12 cellular contexts compared by ENCODE assay signal in the genomic region with DNA sequence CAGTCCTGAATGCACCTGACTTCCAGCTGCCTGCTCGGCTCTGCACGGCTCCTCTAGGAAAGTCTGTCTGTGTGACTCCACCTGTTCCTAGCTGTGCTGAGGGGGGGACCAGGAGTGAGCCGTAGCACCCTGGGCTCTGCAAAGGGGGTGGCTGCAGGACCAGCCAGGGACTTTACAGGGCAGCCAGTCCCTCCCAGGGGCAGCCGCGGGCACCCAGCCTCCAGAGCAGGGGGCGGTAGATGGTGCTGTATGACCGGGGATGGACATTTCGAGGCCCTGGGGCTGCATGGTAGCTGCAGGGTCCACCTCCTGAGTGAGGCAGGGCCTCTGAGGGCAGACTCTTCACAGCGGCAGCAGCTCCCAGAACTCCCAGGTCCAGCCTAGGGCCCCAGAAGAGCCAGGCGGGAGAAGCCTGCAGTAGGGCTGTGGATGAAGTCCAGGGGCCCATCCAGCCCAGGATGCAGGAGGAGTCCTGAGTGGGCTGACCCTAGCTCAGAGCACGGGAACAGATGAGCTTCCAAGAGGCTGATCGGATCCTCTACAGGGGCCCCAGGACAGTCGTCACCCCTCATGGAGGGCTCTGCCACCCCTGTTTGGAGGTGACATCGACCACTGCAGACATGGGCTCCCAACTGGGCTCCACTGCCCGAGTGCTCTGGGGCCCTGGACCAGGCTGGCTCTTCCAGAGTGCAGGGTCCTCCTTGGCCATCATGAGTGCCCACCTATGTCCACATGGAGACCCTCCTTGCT.
"Had no signal": no experiment of that assay in that cellular context is flagged by ENCODE, and none has a peak within 500 bp of the region (broad histone marks: within the 10 kb centered on the region; RNA-seq: fewer than 3 reads in every experiment).

No MANE protein-coding gene starts in this region.

- ATAC-seq: activated T-helper 17 cell treated with anti-CD3 and anti-CD28 coated beads, Interleukin-2, amount 50 U/mL, for 72 hours; naive thymus-derived CD4-positive, alpha-beta T cell had no signal

- H3K36me3 ChIP-seq: heart left ventricle, thoracic aorta had no signal

- H3K27me3 Mint-ChIP-seq: activated CD4-positive, alpha-beta memory T cell treated with anti-CD3 and anti-CD28 coated beads, Interleukin-2, amount 10 ng/mL, durations not matched to agents 7 days and 5 days; activated T-helper 17 cell treated with anti-CD3 and anti-CD28 coated beads, Interleukin-2, amount 50 U/mL, for 72 hours had no signal

- H3K27ac ChIP-seq: heart left ventricle, stomach, thoracic aorta had no signal

- H3K27ac Mint-ChIP-seq: activated CD4-positive, alpha-beta memory T cell treated with anti-CD3 and anti-CD28 coated beads, Interleukin-2, amount 10 ng/mL, durations not matched to agents 7 days and 5 days; activated naive CD4-positive, alpha-beta T cell treated with anti-CD3 and anti-CD28 coated beads, Interleukin-2, amount 50 U/mL, for 24 hours; activated T-helper 17 cell treated with anti-CD3 and anti-CD28 coated beads, Interleukin-2, amount 50 U/mL, for 72 hours; naive thymus-derived CD4-positive, alpha-beta T cell had no signal

- DNase-seq: activated CD4-positive, alpha-beta memory T cell treated with anti-CD3 and anti-CD28 coated beads, Interleukin-2, amount 10 ng/mL, durations not matched to agents 7 days and 5 days; activated CD8-positive, alpha-beta memory T cell treated with anti-CD3 and anti-CD28 coated beads, Interleukin-2, amount 50 U/mL, for 48 hours; effector CD4-positive, alpha-beta T cell; foreskin melanocyte; naive thymus-derived CD4-positive, alpha-beta T cell; stimulated activated CD4-positive, alpha-beta T cell treated with anti-CD3 and anti-CD28 coated beads, Interleukin-4, amount 100 ng/mL, for 4 hours; stomach; T-helper 9 cell had no signal

- H3K4me3 Mint-ChIP-seq: activated CD4-positive, alpha-beta memory T cell treated with anti-CD3 and anti-CD28 coated beads, Interleukin-2, amount 10 ng/mL, durations not matched to agents 7 days and 5 days; activated naive CD4-positive, alpha-beta T cell treated with anti-CD3 and anti-CD28 coated beads, Interleukin-2, amount 50 U/mL, for 24 hours; activated T-helper 17 cell treated with anti-CD3 and anti-CD28 coated beads, Interleukin-2, amount 50 U/mL, for 72 hours had no signal

- H3K9me3 Mint-ChIP-seq: activated naive CD4-positive, alpha-beta T cell treated with anti-CD3 and anti-CD28 coated beads, Interleukin-2, amount 50 U/mL, for 24 hours had no signal

- H3K4me3 ChIP-seq: heart left ventricle, stomach, thoracic aorta had no signal

- H3K9me3 ChIP-seq: thoracic aorta had no signal

- H3K36me3 Mint-ChIP-seq: activated naive CD4-positive, alpha-beta T cell treated with anti-CD3 and anti-CD28 coated beads, Interleukin-2, amount 50 U/mL, for 24 hours had no signal

- H3K4me1 Mint-ChIP-seq: activated T-helper 17 cell treated with anti-CD3 and anti-CD28 coated beads, Interleukin-2, amount 50 U/mL, for 72 hours had no signal
